In genomic region chr17:63740464-63741181, GRCh38 we compare ENCODE assay signal across 8 cellular contexts. TPM values are rescaled to one million over a fixed set of nuclear protein-coding genes. Genes with fewer than 3 reads are reported as not detected.
DNase-seq lines count a peak whose midpoint lies in the region; ATAC-seq and TF ChIP-seq lines count a peak whose summit lies in the region.

No MANE protein-coding gene starts in this region.

- H3K4me3 Mint-ChIP-seq in Caco-2 (ENCODE audit: unreplicated experiment) (peak overlapping the region; percentile 96), HFFc6 (peak overlapping the region; percentile 95)
- peak overlapping the region; percentile 94 for H3K4me3 Mint-ChIP-seq in activated CD8-positive, alpha-beta T cell treated with anti-CD3 and anti-CD28 coated beads for 36 hours

- intact Hi-C loops in Caco-2 (cut with micrococcal nuclease; ENCODE audit: unreplicated experiment) = loop anchor here (1.0 to 5.0 kb wide), 3 partner anchors 33 to 118 kb away; partner anchors contain the start of genes CCDC47, LIMD2 and MAP3K3
- intact Hi-C loops in activated CD8-positive, alpha-beta T cell treated with anti-CD3 and anti-CD28 coated beads for 36 hours (cut with micrococcal nuclease) = loop anchor here (2.0 to 5.0 kb wide), 2 partner anchors 32 to 33 kb away; partner anchors contain the start of gene CCDC47
- intact Hi-C loops in heart right ventricle (cut with DNase I) = loop anchor here in 2 of 10 donors (1.0 to 10.0 kb wide), 3 partner anchors 33 to 116 kb away; partner anchors contain the start of genes CCDC47 (in 1 of the 2), LIMD2 (in 1 of the 2) and MAP3K3 (in 1 of the 2)

- CTCF ChIA-PET in Caco-2 (lab: Charles Lee) = interaction anchor here (1.2 kb wide), 1 partner anchor 119 kb away, joined by 3 read pairs; the partner anchor contains the start of gene MAP3K3
- CTCF ChIA-PET in activated CD8-positive, alpha-beta T cell treated with anti-CD3 and anti-CD28 coated beads for 36 hours (lab: Charles Lee) = interaction anchor here (1.3 to 1.6 kb wide), 2 partner anchors 9 to 11 kb away, joined by 3 to 4 read pairs; no protein-coding TSS in a partner anchor

- peaks cover 35% of the 10 kb centered on the region for H3K36me3 Mint-ChIP-seq in Caco-2 (ENCODE audit: insufficient read depth, unreplicated experiment)
- 0 out of 2 replicates have a peak, but pooled peaks cover 1% of the 10 kb centered on the region for H3K36me3 Mint-ChIP-seq in HFFc6 (ENCODE audit: low read depth)
- peaks cover 4% of the 10 kb centered on the region for H3K36me3 Mint-ChIP-seq in activated CD8-positive, alpha-beta T cell treated with anti-CD3 and anti-CD28 coated beads for 36 hours (ENCODE audit: low read depth)

- BruUV-seq in Caco-2 (replicated peaks; lab: Mats Ljungman, UMichigan) = TSS peak; percentile 64

- peak overlapping the region; percentile 72 to 96 (median 92) for H3K27ac ChIP-seq in heart right ventricle

- no peaks in the 10 kb centered on the region for H3K9me3 ChIP-seq in Caco-2
- no peaks in the 10 kb centered on the region for H3K9me3 ChIP-seq in heart right ventricle

- peaks cover 6% of the 10 kb centered on the region for H3K4me1 Mint-ChIP-seq in Caco-2 (ENCODE audit: low read depth, unreplicated experiment)
- H3K4me1 Mint-ChIP-seq in HFFc6 (ENCODE audit: low read depth) = peaks cover 16% of the 10 kb centered on the region
- peaks cover 21% of the 10 kb centered on the region for H3K4me1 Mint-ChIP-seq in activated CD8-positive, alpha-beta T cell treated with anti-CD3 and anti-CD28 coated beads for 36 hours (ENCODE audit: low read depth)

- H3K27me3 Mint-ChIP-seq in Caco-2 (ENCODE audit: insufficient read depth, unreplicated experiment) (no peaks in the 10 kb centered on the region), HFFc6 (ENCODE audit: insufficient read depth) (no peaks in the 10 kb centered on the region; the same call in 1 of the 2 replicates)
- no peaks in the 10 kb centered on the region for H3K27me3 Mint-ChIP-seq in activated CD8-positive, alpha-beta T cell treated with anti-CD3 and anti-CD28 coated beads for 36 hours

- no peaks in the 10 kb centered on the region for H3K36me3 ChIP-seq in Caco-2 (ENCODE audit: control insufficient read depth, insufficient read depth, low read length)
- peaks cover 0 to 25% (median 6%) of the 10 kb centered on the region in 9 donors for H3K36me3 ChIP-seq in heart right ventricle

- peak overlapping the region; percentile 83 for H3K4me3 ChIP-seq in Caco-2 (ENCODE audit: low read depth, low read length)
- peak overlapping the region; percentile 69 to 97 (median 84) for H3K4me3 ChIP-seq in heart right ventricle

- peaks cover 9% of the 10 kb centered on the region for H3K4me1 ChIP-seq in Caco-2
- H3K4me1 ChIP-seq in heart right ventricle = peaks cover 6 to 23% (median 17%) of the 10 kb centered on the region in 9 donors

- H3K9me3 Mint-ChIP-seq in Caco-2 (ENCODE audit: unreplicated experiment) (no peaks in the 10 kb centered on the region), HFFc6 (no peaks in the 10 kb centered on the region)
- no peaks in the 10 kb centered on the region for H3K9me3 Mint-ChIP-seq in activated CD8-positive, alpha-beta T cell treated with anti-CD3 and anti-CD28 coated beads for 36 hours

- TF ChIP-seq CTCF in Caco-2 (IDR thresholded peaks at IDR 0.05; ENCODE audit: insufficient read depth in 1 of 2, low read depth in 1 of 2, low read length in 1 of 2, severe bottlenecking in 1 of 2, unreplicated experiment in 1 of 2) (no peak), HFFc6 (IDR thresholded peaks at IDR 0.05) (no peak), heart right ventricle (IDR thresholded peaks at IDR 0.05) (no peak)
- no peak for TF ChIP-seq CTCF in activated CD8-positive, alpha-beta T cell treated with anti-CD3 and anti-CD28 coated beads for 36 hours (IDR thresholded peaks at IDR 0.05)

- H3K27ac Mint-ChIP-seq in Caco-2 (ENCODE audit: unreplicated experiment) = peak overlapping the region; percentile 96
- H3K27ac Mint-ChIP-seq in HFFc6 = peak overlapping the region; percentile 87
- H3K27ac Mint-ChIP-seq in activated CD8-positive, alpha-beta T cell treated with anti-CD3 and anti-CD28 coated beads for 36 hours = peak overlapping the region; percentile 96

- DNase-seq in Caco-2 (no peak), HFFc6 (peak; percentile 15), heart right ventricle (no peak), renal cortical epithelial cell (ENCODE audit: low read depth) (peak; percentile 13), NCI-H2227 (lab: John Stamatoyannopoulos, UW; ENCODE audit: unreplicated experiment) (no peak), SK-N-DZ (ENCODE audit: low spot score) (no peak), mesenteric fat pad (ENCODE audit: low spot score) (no peak)
- no peak for DNase-seq in activated CD8-positive, alpha-beta T cell treated with anti-CD3 and anti-CD28 coated beads for 36 hours

- ATAC-seq in activated CD8-positive, alpha-beta T cell treated with anti-CD3 and anti-CD28 coated beads for 36 hours = no peak
- ATAC-seq in heart right ventricle = peak in 3 of 8 donors; percentile 2 to 21 (median 4)

- H3K27me3 ChIP-seq in Caco-2 (replicated peaks; ENCODE audit: control insufficient read depth, insufficient read depth, low read length) (no peaks in the 10 kb centered on the region), heart right ventricle (no peaks in the 10 kb centered on the region)

- POLR2A ChIA-PET in Caco-2 (lab: Charles Lee) = interaction anchor here (0.6 to 0.7 kb wide), 2 partner anchors 33 to 35 kb away, joined by 3 to 4 read pairs; partner anchors contain the start of gene CCDC47
- POLR2A ChIA-PET in activated CD8-positive, alpha-beta T cell treated with anti-CD3 and anti-CD28 coated beads for 36 hours (lab: Charles Lee) = interaction anchor here (0.6 to 2.0 kb wide), 13 partner anchors 9 to 91 kb away, joined by 3 to 20 read pairs (median 3); partner anchors contain the start of genes CCDC47 and DDX42

- 40 to 42% methylated on average over 12 of the region's 12 CpGs for WGBS in heart right ventricle, 2 donors

RNA-seq across cellular contexts. Expression of gene STRADA, which starts 1.0 kb away (rescaled TPM):
- total RNA-seq in Caco-2 (2022) = 23.4 and 24.7 TPM in 2 replicates
- 10 to 100 TPM; 18.2 to 24.1 (median 21.6) TPM for total RNA-seq in HFFc6 (2021; fragmentation: NEBNext Ultra II Directional; extraction: Animal tissue kit (Norgen Biotek cat#: 25700))
- 10 to 100 TPM; 44.8 to 48.8 TPM for total RNA-seq in activated CD8-positive, alpha-beta T cell treated with anti-CD3 and anti-CD28 coated beads for 36 hours
- total RNA-seq in heart right ventricle = 10 to 100 TPM; 12.2 to 19.0 (median 17.7) TPM
- polyA plus RNA-seq in heart right ventricle = 10 to 100 TPM; 15.7 to 30.0 TPM
- total RNA-seq in renal cortical epithelial cell = 10.6 and 25.9 TPM in 2 replicates
- polyA plus RNA-seq in SK-N-DZ (2014; cell fraction: cytosol; rRNA removed) = 26.3 and 42.8 TPM in 2 replicates
- polyA plus RNA-seq in SK-N-DZ (2014; cell fraction: nucleus; rRNA removed) = 70.6 and 89.1 TPM in 2 replicates
- total RNA-seq in mesenteric fat pad = 34.3 TPM

RNA-seq across cellular contexts. Expression of gene CCDC47, which starts 32.8 kb away (rescaled TPM):
- 125 and 129 TPM in 2 replicates for total RNA-seq in Caco-2 (2022)
- 10 to 100 TPM; 70.5 to 83.2 (median 74.8) TPM for total RNA-seq in HFFc6 (2021; fragmentation: NEBNext Ultra II Directional; extraction: Animal tissue kit (Norgen Biotek cat#: 25700))
- total RNA-seq in activated CD8-positive, alpha-beta T cell treated with anti-CD3 and anti-CD28 coated beads for 36 hours = 10 to 100 TPM; 63.0 to 64.4 TPM
- total RNA-seq in heart right ventricle = 100 to 1,000 TPM in 3 of 10 donors, 10 to 100 TPM in 7; 76.7 to 153 (median 90.6) TPM
- polyA plus RNA-seq in heart right ventricle = 10 to 100 TPM; 32.0 to 86.7 TPM
- total RNA-seq in renal cortical epithelial cell = 77.1 and 178 TPM in 2 replicates
- polyA plus RNA-seq in SK-N-DZ (2014; cell fraction: cytosol; rRNA removed) = 58.6 and 59.2 TPM in 2 replicates
- 27.5 and 30.3 TPM in 2 replicates for polyA plus RNA-seq in SK-N-DZ (2014; cell fraction: nucleus; rRNA removed)
- total RNA-seq in mesenteric fat pad = 110 TPM

RNA-seq across cellular contexts. Expression of gene DDX42, which starts 33.3 kb away (rescaled TPM):
- total RNA-seq in Caco-2 (2022) (179 and 183 TPM in 2 replicates), heart right ventricle (10 to 100 TPM; 54.8 to 69.9 (median 65.0) TPM), renal cortical epithelial cell (45.0 and 135 TPM in 2 replicates), mesenteric fat pad (130 TPM)
- 10 to 100 TPM; 76.2 to 88.4 (median 80.2) TPM for total RNA-seq in HFFc6 (2021; fragmentation: NEBNext Ultra II Directional; extraction: Animal tissue kit (Norgen Biotek cat#: 25700))
- 10 to 100 TPM; 91.9 to 96.0 TPM for total RNA-seq in activated CD8-positive, alpha-beta T cell treated with anti-CD3 and anti-CD28 coated beads for 36 hours
- 10 to 100 TPM; 27.7 to 56.4 TPM for polyA plus RNA-seq in heart right ventricle
- polyA plus RNA-seq in SK-N-DZ (2014; cell fraction: cytosol; rRNA removed) = 89.0 and 91.4 TPM in 2 replicates
- polyA plus RNA-seq in SK-N-DZ (2014; cell fraction: nucleus; rRNA removed) = 241 and 400 TPM in 2 replicates

RNA-seq across cellular contexts. Expression of gene LIMD2, which starts 40.7 kb away (rescaled TPM):
- total RNA-seq in Caco-2 (2022) (4.1 and 5.1 TPM in 2 replicates), heart right ventricle (10 to 100 TPM in 1 of 10 donors, 1 to 10 TPM in 9; 1.8 to 30.6 (median 3.3) TPM), renal cortical epithelial cell (21.9 and 26.7 TPM in 2 replicates), mesenteric fat pad (11.3 TPM)
- total RNA-seq in HFFc6 (2021; fragmentation: NEBNext Ultra II Directional; extraction: Animal tissue kit (Norgen Biotek cat#: 25700)) = 1 to 10 TPM; 1.7 to 5.8 (median 4.1) TPM
- total RNA-seq in activated CD8-positive, alpha-beta T cell treated with anti-CD3 and anti-CD28 coated beads for 36 hours = 100 to 1,000 TPM; 143 to 145 TPM
- polyA plus RNA-seq in heart right ventricle = 10 to 100 TPM in 1 of 2 donors, 1 to 10 TPM in 1; 8.2 to 10.0 TPM
- polyA plus RNA-seq in SK-N-DZ (2014; cell fraction: cytosol; rRNA removed) = 134 and 169 TPM in 2 replicates
- polyA plus RNA-seq in SK-N-DZ (2014; cell fraction: nucleus; rRNA removed) = 828 and 858 TPM in 2 replicates

Comparison
In these comparisons a context has a peak if more than half of its experiments do, and no peak if none do; other contexts are left out.
1. DNase-seq: peak in HFFc6 (single experiment) and renal cortical epithelial cell (single experiment); none in Caco-2 (0 of 2), activated CD8-positive, alpha-beta T cell treated with anti-CD3 and anti-CD28 coated beads for 36 hours (single experiment), heart right ventricle (0 of 2), NCI-H2227 (single experiment), SK-N-DZ (single experiment) and mesenteric fat pad (single experiment).
2. Peak in every context shown above with its lines, with median percentiles within 50 percentile points of each other: H3K27ac Mint-ChIP-seq and H3K4me3 Mint-ChIP-seq.